In genomic region chr6:89527634-89528033, GRCh38 we compare ENCODE assay signal across 23 cellular contexts.
A peak's percentile ranks its signal among the peaks of the same experiment; 100 is the strongest.
DNase-seq lines count a peak whose midpoint lies in the region; ATAC-seq and TF ChIP-seq lines count a peak whose summit lies in the region.
"Had no signal": no experiment of that assay in that cellular context is flagged by ENCODE, and none has a peak within 500 bp of the region (broad histone marks: within the 10 kb centered on the region; RNA-seq: fewer than 3 reads in every experiment).

No MANE protein-coding gene starts in this region.

- no peaks in the 10 kb centered on the region for H3K9me3 Mint-ChIP-seq in activated CD8-positive, alpha-beta memory T cell treated with anti-CD3 and anti-CD28 coated beads, Interleukin-2, amount 10 ng/mL, durations not matched to agents 7 days and 5 days (ENCODE audit: low read depth)
- peaks cover 4% of the 10 kb centered on the region for H3K9me3 Mint-ChIP-seq in type B pancreatic cell
- H3K9me3 Mint-ChIP-seq: activated B cell treated with CpG ODN at 0.5 μM for 24 hours; CD8-positive, alpha-beta memory T cell; stimulated activated naive B cell treated with anti-CD40 and anti-IgM and Interleukin-4, amounts not matched to agents 10 μg/mL and 1 μg/mL and 100 μg/mL, for 72 hours; T-helper 2 cell treated with Interferon-gamma antibody and Interleukin-4, amounts not matched to agents 5 μg/mL and 100 μg/mL, for 36 hours had no signal

- H3K4me1 Mint-ChIP-seq in activated CD8-positive, alpha-beta memory T cell treated with anti-CD3 and anti-CD28 coated beads, Interleukin-2, amount 10 ng/mL, durations not matched to agents 7 days and 5 days, result peaks cover 4% of the 10 kb centered on the region
- H3K4me1 Mint-ChIP-seq in type B pancreatic cell (ENCODE audit: unreplicated experiment), result peaks cover 4% of the 10 kb centered on the region
- H3K4me1 Mint-ChIP-seq: activated B cell treated with CpG ODN at 0.5 μM for 24 hours had no signal

- CTCF ChIA-PET in activated CD8-positive, alpha-beta memory T cell treated with anti-CD3 and anti-CD28 coated beads, Interleukin-2, amount 10 ng/mL, durations not matched to agents 7 days and 5 days (lab: Charles Lee), result interaction anchor here (0.7 kb wide), 1 partner anchor 11 kb away, joined by 4 read pairs; no protein-coding TSS in a partner anchor

- H3K4me3 Mint-ChIP-seq in activated CD8-positive, alpha-beta memory T cell treated with anti-CD3 and anti-CD28 coated beads, Interleukin-2, amount 10 ng/mL, durations not matched to agents 7 days and 5 days, result no peak overlapping the region
- no peak overlapping the region for H3K4me3 Mint-ChIP-seq in type B pancreatic cell
- H3K4me3 Mint-ChIP-seq: activated B cell treated with CpG ODN at 0.5 μM for 24 hours; CD8-positive, alpha-beta memory T cell; stimulated activated naive B cell treated with anti-CD40 and anti-IgM and Interleukin-4, amounts not matched to agents 10 μg/mL and 1 μg/mL and 100 μg/mL, for 72 hours; T-helper 2 cell treated with Interferon-gamma antibody and Interleukin-4, amounts not matched to agents 5 μg/mL and 100 μg/mL, for 36 hours had no signal

- no peak for DNase-seq in activated CD8-positive, alpha-beta memory T cell treated with anti-CD3 and anti-CD28 coated beads, Interleukin-2, amount 10 ng/mL, durations not matched to agents 7 days and 5 days
- DNase-seq in activated CD8-positive, alpha-beta memory T cell treated with anti-CD3 and anti-CD28 coated beads, Interleukin-2, amount 50 U/mL, for 48 hours, result no peak
- DNase-seq in RKO (ENCODE audit: low spot score), result peak; percentile 4
- DNase-seq in epithelial cell of esophagus (ENCODE audit: low read depth), result peak; percentile 59
- DNase-seq in type B pancreatic cell (ENCODE audit: extremely low spot score, unreplicated experiment), result no peak
- DNase-seq in NCI-H82 (lab: John Stamatoyannopoulos, UW), result no peak
- DNase-seq: activated B cell treated with CpG ODN at 0.5 μM for 24 hours; activated CD8-positive, alpha-beta memory T cell treated with anti-CD3 and anti-CD28 coated beads, Interleukin-2, amount 50 U/mL, for 4 hours; activated naive CD4-positive, alpha-beta T cell; aorta; DND-41; gastrocnemius medialis; left ventricle myocardium superior; NCI-H2029; NCI-H446 treated with DMSO at 0.1 percent for 48 hours; nucleus accumbens; retina; stimulated activated naive B cell treated with anti-CD40 and anti-IgM and Interleukin-4, amounts not matched to agents 10 μg/mL and 1 μg/mL and 100 μg/mL, for 72 hours; transverse colon had no signal

- no peak overlapping the region for H3K27ac Mint-ChIP-seq in activated CD8-positive, alpha-beta memory T cell treated with anti-CD3 and anti-CD28 coated beads, Interleukin-2, amount 10 ng/mL, durations not matched to agents 7 days and 5 days
- H3K27ac Mint-ChIP-seq in type B pancreatic cell, result peak overlapping the region; percentile 61
- H3K27ac Mint-ChIP-seq: activated B cell treated with CpG ODN at 0.5 μM for 24 hours; stimulated activated naive B cell treated with anti-CD40 and anti-IgM and Interleukin-4, amounts not matched to agents 10 μg/mL and 1 μg/mL and 100 μg/mL, for 72 hours; T-helper 2 cell treated with Interferon-gamma antibody and Interleukin-4, amounts not matched to agents 5 μg/mL and 100 μg/mL, for 36 hours had no signal

- no peaks in the 10 kb centered on the region for H3K36me3 Mint-ChIP-seq in activated CD8-positive, alpha-beta memory T cell treated with anti-CD3 and anti-CD28 coated beads, Interleukin-2, amount 10 ng/mL, durations not matched to agents 7 days and 5 days
- peaks cover 16% of the 10 kb centered on the region for H3K36me3 Mint-ChIP-seq in type B pancreatic cell

- TF ChIP-seq CTCF in epithelial cell of esophagus (IDR thresholded peaks at IDR 0.05; ENCODE audit: insufficient read depth, low read depth, low read length, missing control alignments) (no peak), type B pancreatic cell (conservative IDR thresholded peaks at IDR 0.05) (no peak)

- peak; percentile 57 for ATAC-seq in activated CD8-positive, alpha-beta memory T cell treated with anti-CD3 and anti-CD28 coated beads, Interleukin-2, amount 10 ng/mL, durations not matched to agents 7 days and 5 days
- ATAC-seq in HG03457 (IDR thresholded peaks at IDR 0.05; ENCODE audit: unreplicated experiment), result no peak
- no peak for ATAC-seq in GM18519 (IDR thresholded peaks at IDR 0.05; ENCODE audit: low FRiP score, unreplicated experiment)
- ATAC-seq: gastrocnemius medialis; left ventricle myocardium superior; stimulated activated naive B cell treated with anti-CD40 and anti-IgM and Interleukin-4, amounts not matched to agents 10 μg/mL and 1 μg/mL and 100 μg/mL, for 72 hours had no signal

- no peak overlapping the region for H3K4me3 ChIP-seq in epithelial cell of esophagus (ENCODE audit: low read length)
- H3K4me3 ChIP-seq: gastrocnemius medialis, transverse colon had no signal

- no peaks in the 10 kb centered on the region for H3K27me3 Mint-ChIP-seq in activated CD8-positive, alpha-beta memory T cell treated with anti-CD3 and anti-CD28 coated beads, Interleukin-2, amount 10 ng/mL, durations not matched to agents 7 days and 5 days
- H3K27me3 Mint-ChIP-seq in type B pancreatic cell, result no peaks in the 10 kb centered on the region
- H3K27me3 Mint-ChIP-seq: activated B cell treated with CpG ODN at 0.5 μM for 24 hours; CD8-positive, alpha-beta memory T cell; stimulated activated naive B cell treated with anti-CD40 and anti-IgM and Interleukin-4, amounts not matched to agents 10 μg/mL and 1 μg/mL and 100 μg/mL, for 72 hours had no signal

Comparison
In these comparisons a context has a peak if more than half of its experiments do, and no peak if none do; other contexts are left out.
1. DNase-seq: peak in RKO (single experiment) and epithelial cell of esophagus (single experiment); none in activated CD8-positive, alpha-beta memory T cell treated with anti-CD3 and anti-CD28 coated beads, Interleukin-2, amount 10 ng/mL, durations not matched to agents 7 days and 5 days (single experiment), activated CD8-positive, alpha-beta memory T cell treated with anti-CD3 and anti-CD28 coated beads, Interleukin-2, amount 50 U/mL, for 48 hours (single experiment), type B pancreatic cell (single experiment) and NCI-H82 (single experiment).